ENCODE assay signal across 16 cellular contexts in the genomic region with DNA sequence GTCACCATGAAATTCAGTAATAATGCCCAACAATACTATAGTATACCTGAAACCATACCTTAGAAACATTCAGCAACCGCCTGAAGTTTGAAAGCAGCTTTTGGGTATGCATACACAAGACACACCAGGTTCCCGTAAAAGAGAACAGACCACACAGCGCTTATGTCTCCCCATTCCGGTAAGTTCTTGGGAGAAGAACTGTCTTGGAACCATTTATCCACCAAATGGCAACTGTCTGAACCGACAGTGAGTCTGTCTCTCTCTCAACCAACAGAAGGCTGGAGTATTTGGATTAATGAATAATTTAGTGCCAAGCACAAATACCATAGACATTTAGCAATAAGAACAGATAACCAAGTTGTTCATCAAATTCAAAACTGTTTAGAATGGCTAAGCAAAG. TPM values are rescaled to one million over a fixed set of nuclear protein-coding genes. Genes with fewer than 3 reads are reported as not detected.
DNase-seq lines count a peak whose midpoint lies in the region; ATAC-seq lines count a peak whose summit lies in the region.
"Had no signal": no experiment of that assay in that cellular context is flagged by ENCODE, and none has a peak within 500 bp of the region (broad histone marks: within the 10 kb centered on the region; RNA-seq: fewer than 3 reads in every experiment).

No MANE protein-coding gene starts in this region.

- H3K27me3 ChIP-seq in muscle layer of colon (ENCODE audit: control insufficient read depth in 1 of 2, insufficient read depth in 2 of 2, low read length in 2 of 2): no peaks in the 10 kb centered on the region
- H3K27me3 ChIP-seq in rectal smooth muscle tissue (ENCODE audit: control insufficient read depth, insufficient read depth, low read length): no peaks in the 10 kb centered on the region
- no peaks in the 10 kb centered on the region for H3K27me3 ChIP-seq in stomach smooth muscle (ENCODE audit: control insufficient read depth in 1 of 2, insufficient read depth in 2 of 2, low read length in 2 of 2)

- no peak overlapping the region for H3K4me3 ChIP-seq in muscle layer of colon (ENCODE audit: low read depth in 1 of 2, low read length in 2 of 2)
- H3K4me3 ChIP-seq in rectal smooth muscle tissue (ENCODE audit: low read length): no peak overlapping the region
- H3K4me3 ChIP-seq in stomach smooth muscle (ENCODE audit: low read length in 2 of 2): peak overlapping the region; percentile 32 to 52

- H3K36me3 ChIP-seq in muscle layer of colon (ENCODE audit: insufficient read depth, low read length) (no peaks in the 10 kb centered on the region), rectal smooth muscle tissue (ENCODE audit: control insufficient read depth, insufficient read depth, low read length) (no peaks in the 10 kb centered on the region), stomach smooth muscle (ENCODE audit: control insufficient read depth in 2 of 2, insufficient read depth in 2 of 2, low read length in 2 of 2) (peaks cover 0 to 4% of the 10 kb centered on the region in 2 donors)
- H3K36me3 ChIP-seq: BE2C had no signal

- H3K4me1 Mint-ChIP-seq in activated CD8-positive, alpha-beta T cell treated with anti-CD3 and anti-CD28 coated beads, Interleukin-2, amount 10 ng/mL, durations not matched to agents 7 days and 5 days (ENCODE audit: low read depth): no peaks in the 10 kb centered on the region
- H3K4me1 Mint-ChIP-seq: CD4-positive, CD25-positive, alpha-beta regulatory T cell; CD8-positive, alpha-beta memory T cell had no signal

- CTCF ChIA-PET in activated CD8-positive, alpha-beta T cell treated with anti-CD3 and anti-CD28 coated beads, Interleukin-2, amount 10 ng/mL, durations not matched to agents 7 days and 5 days (lab: Charles Lee): interaction anchor here (0.8 kb wide), 1 partner anchor 1244 kb away, joined by 3 read pairs; no protein-coding TSS in a partner anchor

- ATAC-seq in activated CD8-positive, alpha-beta T cell treated with anti-CD3 and anti-CD28 coated beads, Interleukin-2, amount 10 ng/mL, durations not matched to agents 7 days and 5 days: no peak
- no peak for ATAC-seq in HG03045 (IDR thresholded peaks at IDR 0.05; ENCODE audit: unreplicated experiment)

- no peak for DNase-seq in activated CD8-positive, alpha-beta T cell treated with anti-CD3 and anti-CD28 coated beads, Interleukin-2, amount 10 ng/mL, durations not matched to agents 7 days and 5 days
- DNase-seq in stimulated activated CD4-positive, alpha-beta T cell treated with anti-CD3 and anti-CD28 coated beads, Interleukin-4, amount 100 ng/mL, for 24 hours: no peak
- DNase-seq: ACHN; BE2C; C1 segment of cervical spinal cord; CD4-positive, CD25-positive, alpha-beta regulatory T cell; CD8-positive, alpha-beta memory T cell; COR-L47; DMS 273 treated with DMSO at 0.1 percent for 48 hours; DMS53; H9; IMR-90 had no signal

- H3K9me3 Mint-ChIP-seq in activated CD8-positive, alpha-beta T cell treated with anti-CD3 and anti-CD28 coated beads, Interleukin-2, amount 10 ng/mL, durations not matched to agents 7 days and 5 days (ENCODE audit: insufficient read depth): no peaks in the 10 kb centered on the region
- H3K9me3 Mint-ChIP-seq: H9 had no signal

- no peaks in the 10 kb centered on the region for H3K36me3 Mint-ChIP-seq in activated CD8-positive, alpha-beta T cell treated with anti-CD3 and anti-CD28 coated beads, Interleukin-2, amount 10 ng/mL, durations not matched to agents 7 days and 5 days (ENCODE audit: low read depth)
- H3K36me3 Mint-ChIP-seq: CD4-positive, CD25-positive, alpha-beta regulatory T cell; CD8-positive, alpha-beta memory T cell had no signal

- H3K27me3 Mint-ChIP-seq in activated CD8-positive, alpha-beta T cell treated with anti-CD3 and anti-CD28 coated beads, Interleukin-2, amount 10 ng/mL, durations not matched to agents 7 days and 5 days (ENCODE audit: low read depth): peaks cover 50% of the 10 kb centered on the region

- H3K9me3 ChIP-seq in muscle layer of colon (ENCODE audit: low read length) (no peaks in the 10 kb centered on the region), stomach smooth muscle (ENCODE audit: control insufficient read depth in 2 of 2, low read length in 2 of 2) (no peaks in the 10 kb centered on the region)
- H3K9me3 ChIP-seq: BE2C had no signal

- no peak overlapping the region for H3K4me3 Mint-ChIP-seq in activated CD8-positive, alpha-beta T cell treated with anti-CD3 and anti-CD28 coated beads, Interleukin-2, amount 10 ng/mL, durations not matched to agents 7 days and 5 days
- H3K4me3 Mint-ChIP-seq: CD4-positive, CD25-positive, alpha-beta regulatory T cell; CD8-positive, alpha-beta memory T cell; H9 had no signal

- POLR2A ChIA-PET in activated CD8-positive, alpha-beta T cell treated with anti-CD3 and anti-CD28 coated beads, Interleukin-2, amount 10 ng/mL, durations not matched to agents 7 days and 5 days (lab: Charles Lee): no interaction called here

- H3K27ac ChIP-seq in muscle layer of colon (ENCODE audit: low read depth, low read length) (peak overlapping the region; percentile 52), rectal smooth muscle tissue (ENCODE audit: low read depth, low read length) (peak overlapping the region; percentile 61), stomach smooth muscle (ENCODE audit: low read length) (peak overlapping the region; percentile 73)

- no peak overlapping the region for H3K27ac Mint-ChIP-seq in activated CD8-positive, alpha-beta T cell treated with anti-CD3 and anti-CD28 coated beads, Interleukin-2, amount 10 ng/mL, durations not matched to agents 7 days and 5 days
- H3K27ac Mint-ChIP-seq: CD4-positive, CD25-positive, alpha-beta regulatory T cell; CD8-positive, alpha-beta memory T cell; H9 had no signal

- peaks cover 76% of the 10 kb centered on the region for H3K4me1 ChIP-seq in muscle layer of colon (ENCODE audit: insufficient read depth, low read length)
- H3K4me1 ChIP-seq in rectal smooth muscle tissue (ENCODE audit: control insufficient read depth, insufficient read depth, low read length): peaks cover 41% of the 10 kb centered on the region
- H3K4me1 ChIP-seq in stomach smooth muscle (ENCODE audit: control insufficient read depth, insufficient read depth, low read length): peaks cover 85% of the 10 kb centered on the region
- H3K4me1 ChIP-seq: BE2C had no signal

- H3K9ac ChIP-seq in muscle layer of colon (ENCODE audit: low read length) (no peak overlapping the region), rectal smooth muscle tissue (ENCODE audit: low read length) (no peak overlapping the region), stomach smooth muscle (ENCODE audit: low read length in 2 of 2) (peak overlapping the region; percentile 5 to 64)

RNA-seq across cellular contexts. Expression of a gene that starts 7.6 kb away (rescaled TPM):
- total RNA-seq in activated CD8-positive, alpha-beta T cell treated with anti-CD3 and anti-CD28 coated beads, Interleukin-2, amount 10 ng/mL, durations not matched to agents 7 days and 5 days: not detected

Comparison
In these comparisons a context has a peak if more than half of its experiments do, and no peak if none do; other contexts are left out.
1. H3K4me3 ChIP-seq: peak in stomach smooth muscle (2 of 2); none in muscle layer of colon (0 of 2) and rectal smooth muscle tissue (single experiment).
2. H3K9ac ChIP-seq: peak in stomach smooth muscle (2 of 2); none in muscle layer of colon (single experiment) and rectal smooth muscle tissue (single experiment).
3. Peak in every context shown above with its lines, with median percentiles within 50 percentile points of each other: H3K27ac ChIP-seq.